ENCODE assay signal across 10 cellular contexts in the genomic region with DNA sequence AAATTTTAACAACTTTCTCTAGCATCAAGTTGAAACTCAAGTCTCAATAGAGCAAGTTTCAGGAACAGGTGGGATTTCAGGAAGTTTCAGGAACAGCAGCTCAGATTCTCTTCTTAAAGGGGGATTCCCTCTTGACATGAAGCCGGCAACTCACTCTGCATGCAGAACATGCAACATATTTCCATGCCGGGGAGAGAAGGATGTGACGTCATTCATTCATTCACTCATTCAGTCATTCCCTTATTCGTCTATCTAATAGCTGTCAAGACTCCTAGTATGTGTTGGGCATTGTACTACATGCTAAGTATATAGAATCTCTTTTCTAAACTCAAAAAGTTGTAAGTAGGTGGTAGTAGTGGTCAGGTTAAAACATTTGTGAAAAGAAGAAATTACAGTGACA. TPM values are rescaled to one million over a fixed set of nuclear protein-coding genes. Genes with fewer than 3 reads are reported as not detected.
"Had no signal": no experiment of that assay in that cellular context is flagged by ENCODE, and none has a peak within 500 bp of the region (broad histone marks: within the 10 kb centered on the region; RNA-seq: fewer than 3 reads in every experiment).

No MANE protein-coding gene starts in this region.

- H3K4me3 ChIP-seq: K562 had no signal

- H3K9ac ChIP-seq: KMS-11 had no signal

- FAIRE-seq: HTR-8/SVneo, K562 had no signal

- ATAC-seq: K562 had no signal

- H3K4me2 ChIP-seq: KMS-11 had no signal

- H3K27ac ChIP-seq: HL-60, KMS-11 had no signal

- DNase-seq: IMR-90, KBM-7, KG1 had no signal

RNA-seq across cellular contexts. Expression of a gene that starts 4.8 kb away (rescaled TPM):
- total RNA-seq: HT-29, HT1080, IMR-90, K562 had no signal
- polyA plus RNA-seq: IgD-negative memory B cell, IMR-90 had no signal
